ENCODE assay signal across 17 cellular contexts in genomic region chr6:31509036-31509435, GRCh38. TPM values are rescaled to one million over a fixed set of nuclear protein-coding genes. Genes with fewer than 3 reads are reported as not detected.
"Had no signal": no experiment of that assay in that cellular context is flagged by ENCODE, and none has a peak within 500 bp of the region (broad histone marks: within the 10 kb centered on the region; RNA-seq: fewer than 3 reads in every experiment).

No MANE protein-coding gene starts in this region.

RNA-seq across cellular contexts. Expression of gene MCCD1, which starts 19.7 kb away (rescaled TPM):
- total RNA-seq: dorsolateral prefrontal cortex; fibroblast of lung; foreskin keratinocyte; gastroesophageal sphincter; heart left ventricle; left lobe of liver; lung; mucosa of gallbladder; naive thymus-derived CD4-positive, alpha-beta T cell; ovary; psoas muscle; right cardiac atrium; spleen; testis; urinary bladder had no signal
- polyA plus RNA-seq: esophagus; fibroblast of lung; foreskin keratinocyte; heart left ventricle; liver; lung; naive thymus-derived CD4-positive, alpha-beta T cell; ovary; psoas muscle; right cardiac atrium; spleen; urinary bladder had no signal

RNA-seq across cellular contexts. Expression of gene ATP6V1G2, which starts 37.4 kb away (rescaled TPM):
- total RNA-seq: left lobe of liver had no signal
